In the genomic region with DNA sequence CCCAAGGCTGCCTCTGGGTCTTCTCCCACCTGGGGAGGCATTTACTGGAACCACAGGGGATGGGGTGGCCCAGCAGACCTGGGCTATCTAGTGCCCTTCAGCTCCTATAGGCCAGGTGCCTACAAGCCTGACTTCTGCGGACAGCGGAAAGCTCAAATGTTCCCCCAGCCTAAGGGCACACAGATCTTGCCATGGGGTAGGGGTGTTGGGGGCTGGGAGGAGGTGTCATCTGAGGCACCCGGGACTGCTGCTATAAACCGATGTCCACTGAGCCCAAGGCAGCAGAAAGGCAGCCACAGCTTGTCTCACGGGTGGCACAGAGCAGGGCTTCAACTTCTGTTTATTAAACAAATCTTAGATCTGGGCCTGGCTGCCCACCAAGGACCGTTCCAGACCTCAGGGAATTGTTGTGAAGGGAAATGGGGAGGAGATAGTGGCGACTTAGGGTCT, we compare ENCODE assay signal across 8 cellular contexts. TPM values are rescaled to one million over a fixed set of nuclear protein-coding genes. Genes with fewer than 3 reads are reported as not detected.
DNase-seq lines count a peak whose midpoint lies in the region; ATAC-seq and TF ChIP-seq lines count a peak whose summit lies in the region.

No MANE protein-coding gene starts in this region.

- TF ChIP-seq CTCF in AG10803 (conservative IDR thresholded peaks at IDR 0.05; ENCODE audit: low read length): no peak
- no peak for TF ChIP-seq CTCF in neural crest cell (conservative IDR thresholded peaks at IDR 0.05)

- no peaks in the 10 kb centered on the region for H3K36me3 Mint-ChIP-seq in neural crest cell (ENCODE audit: low read depth)

- DNase-seq in AG10803 (ENCODE audit: low read depth) (no peak), NT2/D1 (ENCODE audit: low read depth, low spot score) (no peak), neural crest cell (ENCODE audit: low read depth, low spot score) (no peak), ecto neural progenitor cell (ENCODE audit: low spot score) (no peak), DMS 273 (lab: John Stamatoyannopoulos, UW; ENCODE audit: unreplicated experiment) (no peak), CD1c-positive myeloid dendritic cell (ENCODE audit: extremely low spot score) (no peak)
- no peak for DNase-seq in effector memory CD4-positive, alpha-beta T cell

- peaks cover 20% of the 10 kb centered on the region for H3K4me1 ChIP-seq in NT2/D1 (ENCODE audit: insufficient read depth, insufficient read length)
- peaks cover 56% of the 10 kb centered on the region for H3K4me1 ChIP-seq in effector memory CD4-positive, alpha-beta T cell (ENCODE audit: control insufficient read depth, insufficient read depth, low read length, poor library complexity, severe bottlenecking)

- ATAC-seq in GM21576 (IDR thresholded peaks at IDR 0.05; ENCODE audit: unreplicated experiment): no peak

- H3K4me1 Mint-ChIP-seq in neural crest cell: peaks cover 38% of the 10 kb centered on the region

- peak overlapping the region; percentile 76 for H3K9ac ChIP-seq in NT2/D1 (ENCODE audit: insufficient read length, low read depth)

- peaks cover 6% of the 10 kb centered on the region for H3K36me3 ChIP-seq in NT2/D1 (ENCODE audit: insufficient read depth, insufficient read length, low read length)
- H3K36me3 ChIP-seq in effector memory CD4-positive, alpha-beta T cell (ENCODE audit: control insufficient read depth, insufficient read depth, low read length): no peaks in the 10 kb centered on the region

- H3K9me3 Mint-ChIP-seq in neural crest cell: no peaks in the 10 kb centered on the region

- H3K4me3 ChIP-seq in AG10803 (ENCODE audit: low read length) (peak overlapping the region; percentile 69), NT2/D1 (ENCODE audit: insufficient read length, low read depth) (peak overlapping the region; percentile 42)
- H3K4me3 ChIP-seq in effector memory CD4-positive, alpha-beta T cell (ENCODE audit: insufficient read depth, low read depth, low read length, poor library complexity, severe bottlenecking): no peak overlapping the region

- H3K27me3 ChIP-seq in NT2/D1 (ENCODE audit: insufficient read depth, insufficient read length): peaks cover 7% of the 10 kb centered on the region
- H3K27me3 ChIP-seq in effector memory CD4-positive, alpha-beta T cell (replicated peaks; ENCODE audit: control insufficient read depth, insufficient read depth, low read length, poor library complexity, severe bottlenecking): no peaks in the 10 kb centered on the region

- H3K27ac ChIP-seq in effector memory CD4-positive, alpha-beta T cell (ENCODE audit: insufficient read depth, low read length, poor library complexity, severe bottlenecking): peak overlapping the region; percentile 75

- H3K27ac Mint-ChIP-seq in neural crest cell (ENCODE audit: unreplicated experiment): peak overlapping the region; percentile 83

- no peaks in the 10 kb centered on the region for H3K9me3 ChIP-seq in NT2/D1 (ENCODE audit: insufficient read depth, low read length)
- H3K9me3 ChIP-seq in effector memory CD4-positive, alpha-beta T cell (ENCODE audit: control insufficient read depth, low read length): no peaks in the 10 kb centered on the region

- H3K27me3 Mint-ChIP-seq in neural crest cell (ENCODE audit: low read depth): peaks cover 9% of the 10 kb centered on the region

- peak overlapping the region; percentile 78 for H3K4me3 Mint-ChIP-seq in neural crest cell

RNA-seq across cellular contexts. Expression of gene MYO1C, which starts 3.6 kb away (rescaled TPM):
- 45.1 and 53.2 TPM in 2 replicates for total RNA-seq in neural crest cell

RNA-seq across cellular contexts. Expression of gene INPP5K, which starts 27.6 kb away (rescaled TPM):
- 19.4 and 20.0 TPM in 2 replicates for total RNA-seq in neural crest cell

RNA-seq across cellular contexts. Expression of gene CRK, which starts 32.8 kb away (rescaled TPM):
- total RNA-seq in neural crest cell: 57.5 and 58.5 TPM in 2 replicates
